2 cellular contexts compared by ENCODE assay signal in genomic region chr7:76080211-76080610, GRCh38.
TF ChIP-seq lines count a peak whose summit lies in the region.

No MANE protein-coding gene starts in this region.

TF ChIP-seq in K562, 482 proteins besides CTCF, POLR2A, EP300 and RAD21 (continues in another document):
- TF ChIP-seq ZNF780A (CRISPR knock-in tag; IDR thresholded peaks at IDR 0.05) (no peak), RREB1 (CRISPR knock-in tag; IDR thresholded peaks at IDR 0.05) (no peak), MGA (IDR thresholded peaks at IDR 0.05) (no peak)

TF ChIP-seq in HepG2, 621 proteins besides CTCF, POLR2A, EP300 and RAD21:
- TF ChIP-seq HNF1A (IDR thresholded peaks at IDR 0.05; ENCODE audit: low read depth) (no peak), HNF1A (CRISPR knock-in tag; IDR thresholded peaks at IDR 0.05; ENCODE audit: borderline replicate concordance) (no peak), ZNF263 (CRISPR knock-in tag; IDR thresholded peaks at IDR 0.05) (no peak), HNF4G (IDR thresholded peaks at IDR 0.05; ENCODE audit: borderline replicate concordance, low read depth, low read length) (no peak), HNF4G (CRISPR knock-in tag; IDR thresholded peaks at IDR 0.05; ENCODE audit: borderline replicate concordance, low read depth) (no peak), ASH2L (IDR thresholded peaks at IDR 0.05; ENCODE audit: insufficient read length, low read depth, low read length) (no peak), ZNF580 (CRISPR knock-in tag; IDR thresholded peaks at IDR 0.05; ENCODE audit: borderline replicate concordance, low read depth) (no peak), ZNF256 (CRISPR knock-in tag; conservative IDR thresholded peaks at IDR 0.05) (no peak), PRDM4 (CRISPR knock-in tag; IDR thresholded peaks at IDR 0.05; ENCODE audit: borderline replicate concordance) (no peak), ZNF790 (CRISPR knock-in tag; IDR thresholded peaks at IDR 0.05; ENCODE audit: borderline replicate concordance) (no peak)
